Comparison of ENCODE assay signal across 14 cellular contexts in the genomic region with DNA sequence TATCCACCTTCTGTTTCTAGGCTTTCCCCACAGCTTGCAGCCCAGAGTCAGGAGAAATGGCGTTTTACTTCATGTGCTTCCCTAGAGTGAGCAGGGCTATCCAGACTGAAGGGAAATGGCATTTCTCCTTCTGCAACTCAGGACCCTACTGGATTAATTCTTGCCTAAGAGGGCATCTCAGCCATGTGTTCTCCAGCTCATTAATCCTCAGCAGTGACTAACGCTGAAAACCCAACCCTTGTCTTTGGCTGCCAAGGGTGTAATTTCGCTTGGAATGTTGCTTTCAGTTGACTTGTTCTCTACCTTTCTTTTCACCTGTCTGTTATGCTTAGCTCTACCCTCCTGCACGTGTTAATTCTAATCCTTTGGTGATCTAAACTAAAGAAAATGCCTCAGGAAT. TPM values are rescaled to one million over a fixed set of nuclear protein-coding genes. Genes with fewer than 3 reads are reported as not detected.
DNase-seq lines count a peak whose midpoint lies in the region; ATAC-seq, FAIRE-seq and TF ChIP-seq lines count a peak whose summit lies in the region.
"Had no signal": no experiment of that assay in that cellular context is flagged by ENCODE, and none has a peak within 500 bp of the region (broad histone marks: within the 10 kb centered on the region; RNA-seq: fewer than 3 reads in every experiment).

No MANE protein-coding gene starts in this region.

- H3K4me3 ChIP-seq in RWPE2 (ENCODE audit: severe bottlenecking) (no peak overlapping the region), fibroblast of villous mesenchyme (ENCODE audit: low read depth, low read length) (no peak overlapping the region), small intestine (ENCODE audit: low read depth in 1 of 2, low read length in 2 of 2) (no peak overlapping the region)
- H3K4me3 ChIP-seq: adrenal gland, dorsolateral prefrontal cortex had no signal

- H3K9me3 Mint-ChIP-seq in activated CD4-positive, alpha-beta T cell treated with anti-CD3 and anti-CD28 coated beads, Interleukin-2, amount 10 ng/mL, durations not matched to agents 24 days and 14 days, result no peaks in the 10 kb centered on the region

- peaks cover 24% of the 10 kb centered on the region for H3K4me1 Mint-ChIP-seq in activated CD4-positive, alpha-beta T cell treated with anti-CD3 and anti-CD28 coated beads, Interleukin-2, amount 10 ng/mL, durations not matched to agents 24 days and 14 days

- H3K36me3 Mint-ChIP-seq in activated CD4-positive, alpha-beta T cell treated with anti-CD3 and anti-CD28 coated beads, Interleukin-2, amount 10 ng/mL, durations not matched to agents 24 days and 14 days (ENCODE audit: low read depth), result no peaks in the 10 kb centered on the region

- FAIRE-seq in small intestine (lab: Jason Lieb, UNC), result no peak

- H3K9me3 ChIP-seq in RWPE2 (ENCODE audit: severe bottlenecking) (no peaks in the 10 kb centered on the region), small intestine (ENCODE audit: control insufficient read depth, low read depth) (no peaks in the 10 kb centered on the region)
- H3K9me3 ChIP-seq: adrenal gland had no signal

- intact Hi-C loops in head of caudate nucleus (cut with DNase I), result no loop called here
- intact Hi-C loops in activated CD4-positive, alpha-beta T cell treated with anti-CD3 and anti-CD28 coated beads, Interleukin-2, amount 10 ng/mL, durations not matched to agents 24 days and 14 days (cut with micrococcal nuclease), result loop anchor here (10.0 kb wide), 1 partner anchor 361 kb away; the partner anchor contains the start of gene DDX47

- DNase-seq in HCEC 1CT, result peak; percentile 85
- DNase-seq in RWPE2 (ENCODE audit: low spot score), result no peak
- peak; percentile 82 for DNase-seq in fibroblast of villous mesenchyme (ENCODE audit: low read depth)
- DNase-seq in small intestine, result peak; percentile 74
- no peak for DNase-seq in head of caudate nucleus
- no peak for DNase-seq in germinal center (ENCODE audit: low spot score)
- DNase-seq in activated CD4-positive, alpha-beta T cell treated with anti-CD3 and anti-CD28 coated beads, Interleukin-2, amount 10 ng/mL, durations not matched to agents 24 days and 14 days, result no peak
- DNase-seq: adrenal gland, dorsolateral prefrontal cortex, mesendoderm, NCI-H1417 treated with DMSO at 0.1 percent for 48 hours, NCI-H526, SIG-M5 had no signal

- peak overlapping the region; percentile 83 for H3K27ac ChIP-seq in RWPE2 (ENCODE audit: poor library complexity, severe bottlenecking)
- H3K27ac ChIP-seq in small intestine (ENCODE audit: low read depth in 1 of 2, low read length in 1 of 2), result no peak overlapping the region
- H3K27ac ChIP-seq: adrenal gland, dorsolateral prefrontal cortex had no signal

- no peak overlapping the region for H3K27ac Mint-ChIP-seq in activated CD4-positive, alpha-beta T cell treated with anti-CD3 and anti-CD28 coated beads, Interleukin-2, amount 10 ng/mL, durations not matched to agents 24 days and 14 days

- no peak overlapping the region for H3K4me3 Mint-ChIP-seq in activated CD4-positive, alpha-beta T cell treated with anti-CD3 and anti-CD28 coated beads, Interleukin-2, amount 10 ng/mL, durations not matched to agents 24 days and 14 days

- H3K27me3 Mint-ChIP-seq in activated CD4-positive, alpha-beta T cell treated with anti-CD3 and anti-CD28 coated beads, Interleukin-2, amount 10 ng/mL, durations not matched to agents 24 days and 14 days, result peaks cover 43% of the 10 kb centered on the region

- H3K27me3 ChIP-seq in RWPE2 (ENCODE audit: insufficient read depth, poor library complexity, severe bottlenecking), result no peaks in the 10 kb centered on the region
- no peaks in the 10 kb centered on the region for H3K27me3 ChIP-seq in small intestine (ENCODE audit: control insufficient read depth in 2 of 2, insufficient read depth in 2 of 2, low read length in 2 of 2)
- H3K27me3 ChIP-seq: adrenal gland, dorsolateral prefrontal cortex had no signal

- ATAC-seq in RWPE2 (ENCODE audit: low read depth), result peak; percentile 60
- ATAC-seq in GM21619 (IDR thresholded peaks at IDR 0.05; ENCODE audit: unreplicated experiment), result no peak

- H3K4me1 ChIP-seq in RWPE2 (ENCODE audit: insufficient read depth, poor library complexity, severe bottlenecking), result peaks cover 62% of the 10 kb centered on the region
- peaks cover 5 to 8% of the 10 kb centered on the region in 2 donors for H3K4me1 ChIP-seq in small intestine (ENCODE audit: control insufficient read depth in 2 of 2, insufficient read depth in 1 of 2, low read depth in 1 of 2, low read length in 1 of 2)

- 16 to 68% (median 34%) methylated on average over 4 of the region's 4 CpGs for WGBS in small intestine, 3 donors

- H3K36me3 ChIP-seq in RWPE2 (ENCODE audit: low read depth) (no peaks in the 10 kb centered on the region), small intestine (ENCODE audit: control insufficient read depth in 2 of 2, insufficient read depth in 2 of 2, low read length in 2 of 2) (no peaks in the 10 kb centered on the region)
- H3K36me3 ChIP-seq: adrenal gland had no signal

- no peak for TF ChIP-seq CTCF in RWPE2 (IDR thresholded peaks at IDR 0.05; ENCODE audit: poor library complexity, severe bottlenecking)
- TF ChIP-seq CTCF in fibroblast of villous mesenchyme (IDR thresholded peaks at IDR 0.05; ENCODE audit: insufficient read depth, low read depth, low read length), result no peak

RNA-seq across cellular contexts. Expression of gene EMP1, which starts 21.0 kb away (rescaled TPM):
- total RNA-seq in fibroblast of villous mesenchyme, result 52.2 and 75.6 TPM in 2 replicates
- polyA plus RNA-seq in small intestine, result 10 to 100 TPM; 11.6 to 65.9 (median 18.1) TPM
- total RNA-seq in activated CD4-positive, alpha-beta T cell treated with anti-CD3 and anti-CD28 coated beads, Interleukin-2, amount 10 ng/mL, durations not matched to agents 24 days and 14 days, result 22.2 and 26.4 TPM in 2 replicates

Comparison
In these comparisons a context has a peak if more than half of its experiments do, and no peak if none do; other contexts are left out.
1. DNase-seq: peak in HCEC 1CT (single experiment), fibroblast of villous mesenchyme (single experiment) and small intestine (single experiment); none in RWPE2 (single experiment), head of caudate nucleus (0 of 42), germinal center (single experiment) and activated CD4-positive, alpha-beta T cell treated with anti-CD3 and anti-CD28 coated beads, Interleukin-2, amount 10 ng/mL, durations not matched to agents 24 days and 14 days (single experiment).